9 cellular contexts compared by ENCODE assay signal in the genomic region with DNA sequence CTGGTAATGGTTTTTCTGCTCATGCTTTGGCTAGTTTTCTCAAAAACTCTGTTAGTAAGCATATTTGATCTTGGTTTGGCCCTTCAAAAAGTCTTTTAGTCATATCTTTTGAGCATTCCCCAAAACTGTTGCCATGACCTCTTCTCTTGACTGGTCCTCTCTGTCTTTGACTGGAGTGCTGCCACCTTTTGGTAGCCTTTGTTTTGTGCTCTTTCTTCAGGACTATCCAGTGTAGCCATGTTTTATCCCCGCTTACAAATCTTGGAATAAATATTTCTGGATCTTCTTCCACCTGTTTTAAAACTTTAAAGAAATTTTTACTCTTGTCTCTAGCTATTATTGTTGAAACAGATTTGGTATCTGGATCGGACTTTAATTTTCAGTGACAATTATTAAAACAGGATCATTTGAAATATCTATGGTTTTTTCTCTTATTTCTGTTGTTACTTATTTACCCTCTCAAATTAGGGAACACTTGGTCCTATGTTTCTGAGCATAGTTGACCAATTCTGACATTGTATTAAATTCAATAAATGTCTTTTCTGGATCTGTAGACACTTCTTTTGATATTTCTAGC. TPM values are rescaled to one million over a fixed set of nuclear protein-coding genes. Genes with fewer than 3 reads are reported as not detected.
DNase-seq lines count a peak whose midpoint lies in the region; ATAC-seq and TF ChIP-seq lines count a peak whose summit lies in the region.
"Had no signal": no experiment of that assay in that cellular context is flagged by ENCODE, and none has a peak within 500 bp of the region (broad histone marks: within the 10 kb centered on the region; RNA-seq: fewer than 3 reads in every experiment).

No MANE protein-coding gene starts in this region.

- CTCF ChIA-PET in MCF 10A (lab: Yijun Ruan, JAX), result interaction anchor here (0.6 to 0.8 kb wide), 5 partner anchors 19 to 488 kb away, joined by 3 to 4 read pairs (median 3); no protein-coding TSS in a partner anchor

- H3K27ac Mint-ChIP-seq in MCF 10A (ENCODE audit: low read depth, unreplicated experiment), result no peak overlapping the region
- H3K27ac Mint-ChIP-seq in natural killer cell, result no peak overlapping the region
- H3K27ac Mint-ChIP-seq: dendritic cell treated with granulocyte-macrophage colony-stimulating factor and Interleukin-4, amounts not matched to agents 40 ng/mL and 50 ng/mL, for 4 days had no signal

- H3K4me1 Mint-ChIP-seq in MCF 10A (ENCODE audit: insufficient read depth, unreplicated experiment), result no peaks in the 10 kb centered on the region
- no peaks in the 10 kb centered on the region for H3K4me1 Mint-ChIP-seq in natural killer cell

- POLR2A ChIA-PET in MCF 10A (lab: Yijun Ruan, JAX), result no interaction called here

- no peaks in the 10 kb centered on the region for H3K4me1 ChIP-seq in breast epithelium
- no peaks in the 10 kb centered on the region for H3K4me1 ChIP-seq in smooth muscle cell (ENCODE audit: low read depth)

- 57% methylated on average over 2 of the region's 2 CpGs for WGBS in smooth muscle cell (ENCODE audit: low lambda C conversion rate)

- H3K36me3 ChIP-seq in breast epithelium (no peaks in the 10 kb centered on the region), smooth muscle cell (ENCODE audit: low read depth) (no peaks in the 10 kb centered on the region)

- no peaks in the 10 kb centered on the region for H3F3A ChIP-seq in smooth muscle cell (ENCODE audit: low read depth)

- H3K9me3 Mint-ChIP-seq in MCF 10A (ENCODE audit: unreplicated experiment) (no peaks in the 10 kb centered on the region), natural killer cell (peaks cover 0 to 4% of the 10 kb centered on the region in 2 donors)

- no peak overlapping the region for H2AFZ ChIP-seq in smooth muscle cell (ENCODE audit: low read depth)

- TF ChIP-seq CTCF in MCF 10A (IDR thresholded peaks at IDR 0.05; ENCODE audit: unreplicated experiment), result peak; percentile 50
- TF ChIP-seq CTCF in breast epithelium (IDR thresholded peaks at IDR 0.05), result no peak
- TF ChIP-seq CTCF in smooth muscle cell (IDR thresholded peaks at IDR 0.05; ENCODE audit: borderline replicate concordance, insufficient read depth, poor library complexity, severe bottlenecking), result peak; percentile 53
- no peak for TF ChIP-seq CTCF in natural killer cell (IDR thresholded peaks at IDR 0.05)

- H3K9me3 ChIP-seq in breast epithelium (peaks cover 0 to 8% of the 10 kb centered on the region in 2 donors), smooth muscle cell (replicated peaks; ENCODE audit: low read depth) (no peaks in the 10 kb centered on the region)

- BruUV-seq in MCF 10A (replicated peaks; lab: Mats Ljungman, UMichigan), result no TSS peak

- intact Hi-C loops in MCF 10A (cut with micrococcal nuclease) (no loop called here), breast epithelium (cut with DNase I; ENCODE audit: low total_unique reads) (no loop called here), natural killer cell (cut with micrococcal nuclease) (no loop called here)

- H3K4me3 ChIP-seq in breast epithelium (no peak overlapping the region), smooth muscle cell (no peak overlapping the region)

- H3K4me3 Mint-ChIP-seq in MCF 10A (ENCODE audit: unreplicated experiment), result no peak overlapping the region
- no peak overlapping the region for H3K4me3 Mint-ChIP-seq in natural killer cell
- H3K4me3 Mint-ChIP-seq: dendritic cell treated with granulocyte-macrophage colony-stimulating factor and Interleukin-4, amounts not matched to agents 40 ng/mL and 50 ng/mL, for 4 days had no signal

- peak; percentile 65 for DNase-seq in MCF 10A (ENCODE audit: unreplicated experiment)
- DNase-seq in breast epithelium (ENCODE audit: low spot score in 2 of 2), result no peak
- DNase-seq in NCI-H146 (lab: John Stamatoyannopoulos, UW), result peak; percentile 48
- peak; percentile 3 to 36 for DNase-seq in dermis microvascular lymphatic vessel endothelial cell (ENCODE audit: low read depth in 2 of 2)
- no peak for DNase-seq in smooth muscle cell (lab: John Stamatoyannopoulos, UW; ENCODE audit: unreplicated experiment)
- no peak for DNase-seq in activated CD4-positive, alpha-beta T cell treated with anti-CD3 and anti-CD28 coated beads, Interleukin-2, amount 50 U/mL, for 1 hour
- DNase-seq in natural killer cell, result no peak
- DNase-seq in activated CD4-positive, alpha-beta T cell treated with anti-CD3 and anti-CD28 coated beads for 1 hour, result no peak

- no peak for ATAC-seq in natural killer cell

- no peaks in the 10 kb centered on the region for H3K79me2 ChIP-seq in smooth muscle cell (ENCODE audit: low read depth)

- H3K27ac ChIP-seq in breast epithelium, result no peak overlapping the region
- H3K27ac ChIP-seq in smooth muscle cell (ENCODE audit: low read depth), result no peak overlapping the region

- TF ChIP-seq POLR2A in breast epithelium (IDR thresholded peaks at IDR 0.05), result no peak

- H3K9ac ChIP-seq in smooth muscle cell (ENCODE audit: low read depth), result no peak overlapping the region

- H3K27me3 Mint-ChIP-seq in MCF 10A (ENCODE audit: insufficient read depth, unreplicated experiment), result no peaks in the 10 kb centered on the region
- peaks cover 4 to 11% of the 10 kb centered on the region in 2 donors for H3K27me3 Mint-ChIP-seq in natural killer cell (ENCODE audit: low read depth in 2 of 2)
- H3K27me3 Mint-ChIP-seq: dendritic cell treated with granulocyte-macrophage colony-stimulating factor and Interleukin-4, amounts not matched to agents 40 ng/mL and 50 ng/mL, for 4 days had no signal

- H3K36me3 Mint-ChIP-seq in MCF 10A (ENCODE audit: insufficient read depth, unreplicated experiment) (no peaks in the 10 kb centered on the region), natural killer cell (peaks cover 17% of the 10 kb centered on the region)

- no peaks in the 10 kb centered on the region for H3K27me3 ChIP-seq in breast epithelium
- H3K27me3 ChIP-seq in smooth muscle cell (ENCODE audit: low read depth), result no peaks in the 10 kb centered on the region

- no peaks in the 10 kb centered on the region for H4K20me1 ChIP-seq in smooth muscle cell (ENCODE audit: low read depth)

- H3K4me2 ChIP-seq in smooth muscle cell, result no peak overlapping the region

RNA-seq across cellular contexts. Expression of a gene that starts 1.0 kb away (rescaled TPM):
- total RNA-seq in MCF 10A (2022) (not detected in 2 replicates), breast epithelium (not detected), dermis microvascular lymphatic vessel endothelial cell (not detected in 2 replicates), smooth muscle cell (not detected in 2 replicates), natural killer cell (not detected)
- not detected in 2 replicates for polyA plus RNA-seq in smooth muscle cell

Comparison
In these comparisons a context has a peak if more than half of its experiments do, and no peak if none do; other contexts are left out.
1. DNase-seq: peak in MCF 10A (single experiment), NCI-H146 (single experiment) and dermis microvascular lymphatic vessel endothelial cell (2 of 2); none in breast epithelium (0 of 2), smooth muscle cell (single experiment), activated CD4-positive, alpha-beta T cell treated with anti-CD3 and anti-CD28 coated beads, Interleukin-2, amount 50 U/mL, for 1 hour (single experiment), natural killer cell (single experiment) and activated CD4-positive, alpha-beta T cell treated with anti-CD3 and anti-CD28 coated beads for 1 hour (single experiment).
2. CTCF ChIP-seq: peak in MCF 10A (single experiment) and smooth muscle cell (single experiment); none in breast epithelium (0 of 3) and natural killer cell (single experiment).